ENCODE assay signal across 10 cellular contexts in the genomic region with DNA sequence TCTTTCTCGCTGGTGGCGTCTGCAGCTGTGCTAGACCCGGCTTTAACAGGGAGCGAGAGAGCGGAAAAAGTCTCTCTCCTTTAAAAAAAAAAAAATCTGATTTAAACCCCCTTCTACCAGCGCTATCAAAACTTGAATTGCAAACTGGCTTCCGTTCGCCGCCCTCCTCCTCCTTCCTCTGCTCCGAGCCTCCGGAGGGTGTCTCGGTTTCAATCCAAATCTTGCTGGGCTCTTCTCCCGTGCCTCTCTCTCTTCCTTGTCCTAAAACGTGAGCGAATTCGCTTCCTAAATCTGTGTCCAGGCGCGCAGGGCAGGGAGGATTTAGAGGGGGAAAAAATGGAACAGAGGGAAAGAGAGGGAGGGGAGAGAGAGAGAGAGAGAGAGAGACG. TPM values are rescaled to one million over a fixed set of nuclear protein-coding genes. Genes with fewer than 3 reads are reported as not detected.
A peak's percentile ranks its signal among the peaks of the same experiment; 100 is the strongest.
DNase-seq lines count a peak whose midpoint lies in the region; ATAC-seq, FAIRE-seq and TF ChIP-seq lines count a peak whose summit lies in the region.
"Had no signal": no experiment of that assay in that cellular context is flagged by ENCODE, and none has a peak within 500 bp of the region (broad histone marks: within the 10 kb centered on the region; RNA-seq: fewer than 3 reads in every experiment).

No MANE protein-coding gene starts in this region.

- peak; percentile 7 for ATAC-seq in body of pancreas
- no peak for ATAC-seq in GM18909 (IDR thresholded peaks at IDR 0.05; ENCODE audit: poor library complexity, unreplicated experiment)
- ATAC-seq in HG02588 (IDR thresholded peaks at IDR 0.05; ENCODE audit: unreplicated experiment): no peak

- FAIRE-seq in keratinocyte (lab: Jason Lieb, UNC): no peak

- peaks cover 36% of the 10 kb centered on the region for H3K4me1 ChIP-seq in body of pancreas
- peaks cover 13% of the 10 kb centered on the region for H3K4me1 ChIP-seq in keratinocyte (ENCODE audit: control insufficient read depth, extremely low read depth, insufficient read depth, low read length)
- peaks cover 13 to 43% (median 43%) of the 10 kb centered on the region in 4 donors for H3K4me1 ChIP-seq in stomach

- 0 to 3% methylated on average over 18 to 19 of the region's 19 CpGs for WGBS in body of pancreas, 2 donors
- WGBS in stomach, 5 donors: 0 to 4% (median 3%) methylated on average over 19 of the region's 19 CpGs

- intact Hi-C loops in body of pancreas (cut with DNase I) (no loop called here), stomach (cut with DNase I; ENCODE audit: low total_unique reads) (no loop called here)

- dilution Hi-C loops in keratinocyte (cut with MboI; ENCODE audit: extremely low pct_ligation_motif_present, low sequenced_read_pairs): no loop called here

- H4K20me1 ChIP-seq in keratinocyte (ENCODE audit: control insufficient read depth, extremely low read depth, insufficient read depth, low read length): no peaks in the 10 kb centered on the region

- H3K27me3 ChIP-seq in body of pancreas (peaks cover 0 to 48% of the 10 kb centered on the region in 2 donors), keratinocyte (ENCODE audit: control insufficient read depth, extremely low read depth, insufficient read depth, low read length) (no peaks in the 10 kb centered on the region), stomach (peaks cover 0 to 100% (median 53%) of the 10 kb centered on the region in 3 donors)

- H3K9me3 ChIP-seq in body of pancreas: no peaks in the 10 kb centered on the region
- H3K9me3 ChIP-seq in keratinocyte (ENCODE audit: control insufficient read depth, low read depth, low read length): no peaks in the 10 kb centered on the region
- H3K9me3 ChIP-seq in stomach: no peaks in the 10 kb centered on the region
- H3K9me3 ChIP-seq: neutrophil had no signal

- TF ChIP-seq EP300 in stomach (IDR thresholded peaks at IDR 0.05): no peak

- H2AFZ ChIP-seq in keratinocyte (ENCODE audit: control insufficient read depth, low read length): peak overlapping the region; percentile 66

- peak overlapping the region; percentile 98 for H3K4me2 ChIP-seq in keratinocyte (ENCODE audit: control insufficient read depth, extremely low read depth, insufficient read depth, low read depth, low read length)

- peak overlapping the region; percentile 85 for H3K9ac ChIP-seq in keratinocyte (ENCODE audit: control insufficient read depth, extremely low read depth, insufficient read depth, low read length)

- peak overlapping the region; percentile 27 to 55 (median 35) for H3K27ac ChIP-seq in body of pancreas
- peak overlapping the region; percentile 79 for H3K27ac ChIP-seq in keratinocyte (ENCODE audit: control insufficient read depth, insufficient read depth, low read length)
- peak overlapping the region; percentile 35 to 90 (median 87) for H3K27ac ChIP-seq in stomach
- H3K27ac ChIP-seq: neutrophil had no signal

- H3K79me2 ChIP-seq in keratinocyte (ENCODE audit: control insufficient read depth, insufficient read depth, low read length): peaks cover 42% of the 10 kb centered on the region

- no peaks in the 10 kb centered on the region for H3K36me3 ChIP-seq in body of pancreas (replicated peaks in 1 of 2; ENCODE audit: insufficient read depth in 1 of 2, low read depth in 2 of 2)
- H3K36me3 ChIP-seq in keratinocyte (ENCODE audit: control insufficient read depth in 2 of 2, extremely low read depth in 1 of 2, insufficient read depth in 2 of 2, low read length in 2 of 2): peaks cover 3 to 4% of the 10 kb centered on the region in 2 experiments
- H3K36me3 ChIP-seq in stomach: no peaks in the 10 kb centered on the region
- H3K36me3 ChIP-seq: neutrophil had no signal

- TF ChIP-seq CTCF in LNCaP clone FGC (IDR thresholded peaks at IDR 0.05; ENCODE audit: control insufficient read depth, extremely low read depth, insufficient read depth): no peak
- no peak for TF ChIP-seq CTCF in body of pancreas (IDR thresholded peaks at IDR 0.05)
- TF ChIP-seq CTCF in keratinocyte (optimal IDR thresholded peaks at IDR 0.05 in 1 of 3, IDR thresholded peaks at IDR 0.05 in 1 of 3, conservative IDR thresholded peaks at IDR 0.05 in 1 of 3; ENCODE audit: extremely low read depth in 1 of 3, insufficient read depth in 2 of 3, low read length in 3 of 3): no peak
- TF ChIP-seq CTCF in stomach (IDR thresholded peaks at IDR 0.05): no peak

- no peaks in the 10 kb centered on the region for H3K9me1 ChIP-seq in keratinocyte (ENCODE audit: control insufficient read depth, extremely low read depth, insufficient read depth, low read length)

- TF ChIP-seq POLR2A in body of pancreas (IDR thresholded peaks at IDR 0.05) (no peak), stomach (IDR thresholded peaks at IDR 0.05) (no peak)

- H3K4me3 ChIP-seq in LNCaP clone FGC (ENCODE audit: low read depth, low read length) (peak overlapping the region; percentile 93), body of pancreas (peak overlapping the region in 1 of 2 donors; percentile 13), keratinocyte (ENCODE audit: control insufficient read depth in 2 of 3, extremely low read depth in 1 of 3, insufficient read depth in 2 of 3, low read depth in 1 of 3, low read length in 3 of 3) (peak overlapping the region; percentile 78 to 89 (median 78)), stomach (peak overlapping the region; percentile 46 to 58 (median 51))

- no peak for DNase-seq in LNCaP clone FGC (ENCODE audit: low read depth)
- no peak for DNase-seq in body of pancreas
- DNase-seq in keratinocyte (ENCODE audit: low read depth, low spot score): no peak
- no peak for DNase-seq in stomach
- no peak for DNase-seq in stimulated activated CD4-positive, alpha-beta T cell treated with anti-CD3 and anti-CD28 coated beads, Interleukin-12 subunit alpha, Interleukin-12 subunit beta, amount 100 ng/mL, for 4 hours
- DNase-seq in midbrain (lab: John Stamatoyannopoulos, UW): no peak

RNA-seq across cellular contexts. Expression of a gene that starts 0.3 kb away (rescaled TPM):
- total RNA-seq in body of pancreas (1 to 10 TPM; 4.2 to 7.6 TPM), stomach (10 to 100 TPM in 2 of 5 donors, 1 to 10 TPM in 2, not detected in 1; 5.7 to 12.7 (median 10.3) TPM)
- polyA plus RNA-seq in keratinocyte (5.3 to 11.6 TPM (median 7.8 TPM) in 3 replicates), stomach (1 to 10 TPM; 2.5 to 4.9 (median 3.5) TPM)
- polyA plus RNA-seq in keratinocyte (2011; ENCODE audit: low read depth): 1.3 TPM
- polyA plus RNA-seq in keratinocyte (2011; cell fraction: cytosol; rRNA removed): 2.2 and 2.5 TPM in 2 replicates
- 20.3 and 23.9 TPM in 2 replicates for polyA plus RNA-seq in keratinocyte (2011; cell fraction: nucleus; rRNA removed)
- polyA plus RNA-seq in keratinocyte (2012; ENCODE audit: low replicate concordance): 3.1 and 10.3 TPM in 2 replicates
- 5.2 to 10.4 TPM (median 7.7 TPM) in 3 replicates for polyA minus RNA-seq in keratinocyte
- 5.2 TPM for polyA minus RNA-seq in keratinocyte (2011; cell fraction: cytosol; rRNA and poly(A)+ RNA removed)
- polyA minus RNA-seq in keratinocyte (2011; cell fraction: nucleus; rRNA and poly(A)+ RNA removed): 11.9 and 18.3 TPM in 2 replicates
- total RNA-seq: T-helper 1 cell treated with Interleukin-12 subunit alpha and Interleukin-12 subunit beta and Interleukin-4 antibody, amounts not matched to agents 30 ng/mL and 1 ng/mL, for 36 hours had no signal

Comparison
In these comparisons a context has a peak if more than half of its experiments do, and no peak if none do; other contexts are left out.
1. H3K27ac ChIP-seq: peak in every context shown above with its lines; median percentile 87 in stomach; 79 in keratinocyte; 35 in body of pancreas.